23 cellular contexts compared by ENCODE assay signal in the genomic region with DNA sequence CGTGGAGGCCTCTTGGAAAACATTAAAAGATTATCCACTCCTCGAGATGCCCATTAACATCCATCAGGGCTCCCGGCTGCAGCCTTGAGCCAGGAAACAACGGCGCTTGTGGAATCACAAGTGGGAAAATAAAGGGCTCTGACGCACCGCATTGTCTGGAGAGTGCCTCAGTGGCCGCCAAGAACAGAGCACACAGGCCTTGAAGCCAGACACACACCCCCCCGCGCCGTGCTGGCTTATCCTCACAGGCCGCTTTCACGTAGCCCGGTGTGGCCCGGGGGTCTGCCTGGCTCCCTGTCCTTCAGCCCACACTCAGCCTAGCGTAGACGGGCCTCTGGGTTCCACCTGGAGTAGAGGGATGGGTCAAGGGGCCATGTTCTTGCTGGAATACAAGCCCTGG.
DNase-seq lines count a peak whose midpoint lies in the region; ATAC-seq and TF ChIP-seq lines count a peak whose summit lies in the region.
"Had no signal": no experiment of that assay in that cellular context is flagged by ENCODE, and none has a peak within 500 bp of the region (broad histone marks: within the 10 kb centered on the region; RNA-seq: fewer than 3 reads in every experiment).

No MANE protein-coding gene starts in this region.

- H3K36me3 Mint-ChIP-seq in endothelial cell (ENCODE audit: low read depth, unreplicated experiment) = no peaks in the 10 kb centered on the region
- H3K36me3 Mint-ChIP-seq: neural progenitor cell had no signal

- DNase-seq in G401 (ENCODE audit: low spot score) (peak; percentile 18), NCI-H524 (lab: John Stamatoyannopoulos, UW) (peak; percentile 76 to 79), hypothalamus (lab: John Stamatoyannopoulos, UW) (peak in 36 of 51 donors; percentile 7 to 87 (median 58)), putamen (ENCODE audit: low spot score) (peak; percentile 58), endothelial cell (ENCODE audit: low spot score) (no peak), brain microvascular endothelial cell (no peak)
- DNase-seq: activated CD4-positive, alpha-beta T cell treated with anti-CD3 and anti-CD28 coated beads for 36 hours; activated gamma-delta T cell treated with Interleukin-2 at 50 U/mL for 16 hours; activated T-cell treated with anti-CD3 and anti-CD28 coated beads, Interleukin-2, amount 50 U/mL, for 1 hour; Calu3; endodermal cell; H9; kidney; NCI-H2081; NCI-H510A treated with DMSO at 0.1 percent for 48 hours had no signal

- H3K4me3 ChIP-seq in brain microvascular endothelial cell (ENCODE audit: low read depth, low read length) = no peak overlapping the region
- H3K4me3 ChIP-seq: breast epithelium, coronary artery, neural progenitor cell, skin epidermis had no signal

- TF ChIP-seq CTCF in endothelial cell (IDR thresholded peaks at IDR 0.05; ENCODE audit: unreplicated experiment) = no peak
- TF ChIP-seq CTCF in brain microvascular endothelial cell (IDR thresholded peaks at IDR 0.05; ENCODE audit: low read depth, low read length, missing control alignments) = no peak

- no peaks in the 10 kb centered on the region for H3K4me1 Mint-ChIP-seq in endothelial cell (ENCODE audit: unreplicated experiment)
- H3K4me1 Mint-ChIP-seq: activated CD4-positive, alpha-beta T cell treated with anti-CD3 and anti-CD28 coated beads for 36 hours; endodermal cell; H9; neural progenitor cell had no signal

- in situ Hi-C loops in G401 (cut with HindIII; ENCODE audit: low sequenced_read_pairs) (no loop called here), brain microvascular endothelial cell (cut with HindIII; ENCODE audit: low pct_ligation_motif_present, low sequenced_read_pairs) (no loop called here)

- H3K27ac ChIP-seq in brain microvascular endothelial cell = no peak overlapping the region
- H3K27ac ChIP-seq: breast epithelium, C4-2B, coronary artery, neural progenitor cell, RWPE1, skin epidermis had no signal

- no peaks in the 10 kb centered on the region for H3K9me3 Mint-ChIP-seq in endothelial cell (ENCODE audit: unreplicated experiment)
- H3K9me3 Mint-ChIP-seq: neural progenitor cell; T-helper 1 cell treated with Interleukin-12 subunit alpha and Interleukin-12 subunit beta and Interleukin-4 antibody, amounts not matched to agents 30 μg/mL and 1 μg/mL, for 36 hours had no signal

- H3K36me3 ChIP-seq in brain microvascular endothelial cell (replicated peaks) = no peaks in the 10 kb centered on the region
- H3K36me3 ChIP-seq: breast epithelium, neural progenitor cell had no signal

- no peak for ATAC-seq in HG03108 (IDR thresholded peaks at IDR 0.05; ENCODE audit: unreplicated experiment)
- ATAC-seq: activated CD4-positive, alpha-beta T cell treated with anti-CD3 and anti-CD28 coated beads for 36 hours had no signal

- no peak overlapping the region for H3K27ac Mint-ChIP-seq in endothelial cell (ENCODE audit: unreplicated experiment)
- H3K27ac Mint-ChIP-seq: activated CD4-positive, alpha-beta T cell treated with anti-CD3 and anti-CD28 coated beads for 36 hours; neural progenitor cell; T-helper 1 cell treated with Interleukin-12 subunit alpha and Interleukin-12 subunit beta and Interleukin-4 antibody, amounts not matched to agents 30 μg/mL and 1 μg/mL, for 36 hours had no signal

- no peaks in the 10 kb centered on the region for H3K27me3 ChIP-seq in brain microvascular endothelial cell (replicated peaks)
- H3K27me3 ChIP-seq: breast epithelium, neural progenitor cell had no signal

- no peak overlapping the region for H3K4me3 Mint-ChIP-seq in endothelial cell (ENCODE audit: unreplicated experiment)
- H3K4me3 Mint-ChIP-seq: activated CD4-positive, alpha-beta T cell treated with anti-CD3 and anti-CD28 coated beads for 36 hours; endodermal cell; H9; neural progenitor cell; T-helper 1 cell treated with Interleukin-12 subunit alpha and Interleukin-12 subunit beta and Interleukin-4 antibody, amounts not matched to agents 30 μg/mL and 1 μg/mL, for 36 hours had no signal

- peaks cover 4% of the 10 kb centered on the region for H3K27me3 Mint-ChIP-seq in endothelial cell (ENCODE audit: unreplicated experiment)

Comparison
In these comparisons a context has a peak if more than half of its experiments do, and no peak if none do; other contexts are left out.
1. DNase-seq: peak in G401 (single experiment), NCI-H524 (2 of 2), hypothalamus (36 of 51) and putamen (single experiment); none in endothelial cell (single experiment) and brain microvascular endothelial cell (single experiment).